16 cellular contexts compared by ENCODE assay signal in genomic region chr2:28893488-28893887, GRCh38. TPM values are rescaled to one million over a fixed set of nuclear protein-coding genes. Genes with fewer than 3 reads are reported as not detected.
DNase-seq lines count a peak whose midpoint lies in the region; ATAC-seq and TF ChIP-seq lines count a peak whose summit lies in the region.
"Had no signal": no experiment of that assay in that cellular context is flagged by ENCODE, and none has a peak within 500 bp of the region (broad histone marks: within the 10 kb centered on the region; RNA-seq: fewer than 3 reads in every experiment).

No MANE protein-coding gene starts in this region.

- H3K4me3 ChIP-seq in left ventricle myocardium inferior (no peak overlapping the region), right atrium auricular region (no peak overlapping the region), HFF-Myc (replicated peaks; ENCODE audit: low read depth, low read length) (peak overlapping the region; percentile 59)

- H3K27me3 ChIP-seq in left ventricle myocardium inferior (ENCODE audit: low read depth) = no peaks in the 10 kb centered on the region
- no peaks in the 10 kb centered on the region for H3K27me3 ChIP-seq in right atrium auricular region

- H3K4me1 ChIP-seq in left ventricle myocardium inferior (peaks cover 43% of the 10 kb centered on the region), right atrium auricular region (peaks cover 0 to 28% of the 10 kb centered on the region in 2 donors)

- H3K36me3 Mint-ChIP-seq in brain = no peaks in the 10 kb centered on the region
- H3K36me3 Mint-ChIP-seq in stimulated activated naive CD8-positive, alpha-beta T cell treated with anti-CD3 and anti-CD28 coated beads, Interleukin-15, Interleukin-2, amounts not matched to agents 100 ng/mL and 50 ng/mL, for 24 hours (ENCODE audit: low read depth) = peaks cover 33% of the 10 kb centered on the region
- H3K36me3 Mint-ChIP-seq: mesothelial cell of epicardium had no signal

- H3K27ac ChIP-seq in left ventricle myocardium inferior (replicated peaks) = no peak overlapping the region
- H3K27ac ChIP-seq in right atrium auricular region = no peak overlapping the region

- ATAC-seq in HG03025 (IDR thresholded peaks at IDR 0.05; ENCODE audit: low FRiP score, unreplicated experiment) = no peak

- peaks cover 30% of the 10 kb centered on the region for H3K4me1 Mint-ChIP-seq in brain
- H3K4me1 Mint-ChIP-seq in stimulated activated naive CD8-positive, alpha-beta T cell treated with anti-CD3 and anti-CD28 coated beads, Interleukin-15, Interleukin-2, amounts not matched to agents 100 ng/mL and 50 ng/mL, for 24 hours (ENCODE audit: low read depth) = peaks cover 31% of the 10 kb centered on the region

- peaks cover 0 to 8% (median 0%) of the 10 kb centered on the region in 5 experiments for H3K9me3 Mint-ChIP-seq in brain
- H3K9me3 Mint-ChIP-seq in stimulated activated naive CD8-positive, alpha-beta T cell treated with anti-CD3 and anti-CD28 coated beads, Interleukin-15, Interleukin-2, amounts not matched to agents 100 ng/mL and 50 ng/mL, for 24 hours = no peaks in the 10 kb centered on the region
- H3K9me3 Mint-ChIP-seq: mesothelial cell of epicardium; stimulated activated effector memory CD8-positive, alpha-beta T cell treated with anti-CD3 and anti-CD28 coated beads, Interleukin-12 subunit alpha, Interleukin-12 subunit beta, amount 100 ng/mL, for 72 hours had no signal

- H3K27me3 Mint-ChIP-seq in brain = peaks cover 17% of the 10 kb centered on the region
- H3K27me3 Mint-ChIP-seq in stimulated activated naive CD8-positive, alpha-beta T cell treated with anti-CD3 and anti-CD28 coated beads, Interleukin-15, Interleukin-2, amounts not matched to agents 100 ng/mL and 50 ng/mL, for 24 hours = no peaks in the 10 kb centered on the region

- peak; percentile 19 for DNase-seq in left ventricle myocardium inferior
- no peak for DNase-seq in right atrium auricular region (ENCODE audit: low spot score)
- no peak for DNase-seq in HFF-Myc (ENCODE audit: extremely low read depth, low read depth)
- no peak for DNase-seq in NCI-H2081 (lab: John Stamatoyannopoulos, UW)
- no peak for DNase-seq in DMS79 (lab: John Stamatoyannopoulos, UW)
- DNase-seq: activated CD4-positive, alpha-beta T cell treated with anti-CD3 and anti-CD28 coated beads, Interleukin-2, amount 50 U/mL, for 48 hours; central memory CD4-positive, alpha-beta T cell; NCI-H1417; NCI-H510A treated with DMSO at 0.1 percent for 48 hours; stimulated activated CD4-positive, alpha-beta T cell treated with anti-CD3 and anti-CD28 coated beads, Interleukin-2, amount 100 ng/mL, for 24 hours; WERI-Rb-1 had no signal

- intact Hi-C loops in left ventricle myocardium inferior (cut with micrococcal nuclease) = no loop called here

- H3K36me3 ChIP-seq in left ventricle myocardium inferior = no peaks in the 10 kb centered on the region
- no peaks in the 10 kb centered on the region for H3K36me3 ChIP-seq in right atrium auricular region

- peak overlapping the region in 3 of 5 experiments; percentile 69 to 76 (median 75) for H3K4me3 Mint-ChIP-seq in brain
- H3K4me3 Mint-ChIP-seq in stimulated activated naive CD8-positive, alpha-beta T cell treated with anti-CD3 and anti-CD28 coated beads, Interleukin-15, Interleukin-2, amounts not matched to agents 100 ng/mL and 50 ng/mL, for 24 hours = peak overlapping the region; percentile 35

- no peak for TF ChIP-seq CTCF in left ventricle myocardium inferior (IDR thresholded peaks at IDR 0.05; ENCODE audit: borderline replicate concordance)
- TF ChIP-seq CTCF in right atrium auricular region (IDR thresholded peaks at IDR 0.05) = no peak
- TF ChIP-seq CTCF in HFF-Myc (IDR thresholded peaks at IDR 0.05; ENCODE audit: low read depth, low read length, missing control alignments) = no peak
- no peak for TF ChIP-seq CTCF in brain (conservative IDR thresholded peaks at IDR 0.05)

- H3K9me3 ChIP-seq in left ventricle myocardium inferior (replicated peaks) (no peaks in the 10 kb centered on the region), right atrium auricular region (no peaks in the 10 kb centered on the region)

- H3K27ac Mint-ChIP-seq in brain = no peak overlapping the region
- no peak overlapping the region for H3K27ac Mint-ChIP-seq in stimulated activated naive CD8-positive, alpha-beta T cell treated with anti-CD3 and anti-CD28 coated beads, Interleukin-15, Interleukin-2, amounts not matched to agents 100 ng/mL and 50 ng/mL, for 24 hours

RNA-seq across cellular contexts. Expression of gene WDR43, which starts 1.0 kb away (rescaled TPM):
- total RNA-seq in left ventricle myocardium inferior (21.0 TPM), right atrium auricular region (10 to 100 TPM; 17.8 to 18.9 TPM)
- polyA plus RNA-seq in brain (ENCODE audit: insufficient read depth, low read depth, low replicate concordance) = 4.8 TPM

RNA-seq across cellular contexts. Expression of gene TRMT61B, which starts 23.4 kb away (rescaled TPM):
- total RNA-seq in left ventricle myocardium inferior = 21.9 TPM
- 10 to 100 TPM in 1 of 2 donors, 1 to 10 TPM in 1; 7.0 to 16.2 TPM for total RNA-seq in right atrium auricular region
- polyA plus RNA-seq in brain (ENCODE audit: insufficient read depth, low read depth, low replicate concordance) = 11.6 TPM
